Comparison of ENCODE assay signal across 9 cellular contexts in the genomic region with DNA sequence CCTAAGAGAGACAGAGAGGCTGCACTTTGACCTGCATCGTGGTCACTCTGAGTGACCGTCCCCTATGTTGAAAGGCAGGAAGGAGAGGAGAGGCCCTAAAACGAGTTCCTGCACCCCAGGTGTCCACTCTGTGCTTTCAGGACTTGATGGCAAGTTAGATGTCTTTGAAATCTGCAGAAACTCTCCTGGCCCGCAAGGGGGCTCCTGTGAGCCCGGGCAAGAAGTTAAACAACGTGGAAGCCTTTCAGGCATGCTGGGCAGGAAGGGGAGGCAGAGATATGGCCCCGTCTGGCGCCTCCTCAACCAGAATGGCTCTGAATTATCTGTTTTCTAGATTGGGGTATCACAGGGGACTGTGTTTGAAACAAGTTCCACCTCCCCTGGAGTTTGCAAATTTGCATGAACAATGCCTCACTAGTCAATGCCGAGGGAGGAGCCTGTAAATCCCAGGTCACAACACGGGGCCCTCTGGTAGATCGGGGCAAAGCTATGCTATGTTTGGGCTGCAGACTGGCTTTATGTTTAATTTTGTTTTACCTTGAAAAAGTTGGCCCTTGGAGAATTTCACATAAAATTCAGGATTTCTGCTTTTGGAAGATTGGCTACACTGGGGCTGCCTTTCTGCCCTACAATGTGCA. TPM values are rescaled to one million over a fixed set of nuclear protein-coding genes. Genes with fewer than 3 reads are reported as not detected.
DNase-seq lines count a peak whose midpoint lies in the region; ATAC-seq and TF ChIP-seq lines count a peak whose summit lies in the region.
"Had no signal": no experiment of that assay in that cellular context is flagged by ENCODE, and none has a peak within 500 bp of the region (broad histone marks: within the 10 kb centered on the region; RNA-seq: fewer than 3 reads in every experiment).

No MANE protein-coding gene starts in this region.

- peaks cover 61% of the 10 kb centered on the region for H3K27me3 Mint-ChIP-seq in activated naive CD4-positive, alpha-beta T cell treated with anti-CD3 and anti-CD28 coated beads, Interleukin-2, amount 10 ng/mL, durations not matched to agents 7 days and 5 days

- no peaks in the 10 kb centered on the region for H3K9me3 ChIP-seq in aorta (ENCODE audit: control insufficient read depth, low read length)

- CTCF ChIA-PET in activated naive CD4-positive, alpha-beta T cell treated with anti-CD3 and anti-CD28 coated beads, Interleukin-2, amount 10 ng/mL, durations not matched to agents 7 days and 5 days (lab: Charles Lee) = no interaction called here

- no peaks in the 10 kb centered on the region for H3K4me1 ChIP-seq in aorta (ENCODE audit: control insufficient read depth in 1 of 2, insufficient read depth in 2 of 2, low read length in 2 of 2)

- H3K27ac ChIP-seq in aorta (ENCODE audit: low read depth in 1 of 2, low read length in 2 of 2) = no peak overlapping the region

- H3K4me3 Mint-ChIP-seq in activated naive CD4-positive, alpha-beta T cell treated with anti-CD3 and anti-CD28 coated beads, Interleukin-2, amount 10 ng/mL, durations not matched to agents 7 days and 5 days = no peak overlapping the region
- H3K4me3 Mint-ChIP-seq: activated naive CD8-positive, alpha-beta T cell had no signal

- ATAC-seq in GM19023 (IDR thresholded peaks at IDR 0.05; ENCODE audit: unreplicated experiment) (no peak), GM19324 (IDR thresholded peaks at IDR 0.05; ENCODE audit: low FRiP score, unreplicated experiment) (no peak), aorta (ENCODE audit: low FRiP score) (no peak)

- DNase-seq in activated naive CD4-positive, alpha-beta T cell treated with anti-CD3 and anti-CD28 coated beads, Interleukin-2, amount 10 ng/mL, durations not matched to agents 7 days and 5 days = peak; percentile 28
- DNase-seq in activated naive CD4-positive, alpha-beta T cell treated with Interleukin-2 at 50 U/mL for 16 hours = no peak
- peak; percentile 27 for DNase-seq in NCI-H460 (ENCODE audit: extremely low read depth, low read depth)
- DNase-seq in cardiac fibroblast (ENCODE audit: low read depth in 2 of 2) = peak; percentile 44 to 58
- peak; percentile 26 for DNase-seq in myocyte (ENCODE audit: low read depth)
- DNase-seq in aorta = no peak

- H3K27me3 ChIP-seq in aorta (ENCODE audit: control insufficient read depth in 1 of 2, insufficient read depth in 2 of 2, low read length in 1 of 2) = no peaks in the 10 kb centered on the region

- H3K27ac Mint-ChIP-seq in activated naive CD4-positive, alpha-beta T cell treated with anti-CD3 and anti-CD28 coated beads, Interleukin-2, amount 10 ng/mL, durations not matched to agents 7 days and 5 days = no peak overlapping the region
- H3K27ac Mint-ChIP-seq: activated naive CD8-positive, alpha-beta T cell had no signal

- H3K4me3 ChIP-seq in cardiac fibroblast (replicated peaks in 1 of 2; ENCODE audit: low read depth in 2 of 2, low read length in 2 of 2) (no peak overlapping the region), aorta (ENCODE audit: low read length in 2 of 2) (no peak overlapping the region)

- peak; percentile 83 for TF ChIP-seq CTCF in cardiac fibroblast (IDR thresholded peaks at IDR 0.05; ENCODE audit: low read depth, low read length)

- no peaks in the 10 kb centered on the region for H3K9me3 Mint-ChIP-seq in activated naive CD4-positive, alpha-beta T cell treated with anti-CD3 and anti-CD28 coated beads, Interleukin-2, amount 10 ng/mL, durations not matched to agents 7 days and 5 days

- no peaks in the 10 kb centered on the region for H3K36me3 ChIP-seq in aorta (ENCODE audit: control insufficient read depth in 1 of 2, insufficient read depth in 2 of 2, low read length in 1 of 2)

- peaks cover 5% of the 10 kb centered on the region for H3K4me1 Mint-ChIP-seq in activated naive CD4-positive, alpha-beta T cell treated with anti-CD3 and anti-CD28 coated beads, Interleukin-2, amount 10 ng/mL, durations not matched to agents 7 days and 5 days

- 36% methylated on average over 11 of the region's 11 CpGs for WGBS in aorta, 2 donors

- intact Hi-C loops in aorta (cut with DNase I) = no loop called here

- no peaks in the 10 kb centered on the region for H3K36me3 Mint-ChIP-seq in activated naive CD4-positive, alpha-beta T cell treated with anti-CD3 and anti-CD28 coated beads, Interleukin-2, amount 10 ng/mL, durations not matched to agents 7 days and 5 days
- H3K36me3 Mint-ChIP-seq: activated naive CD8-positive, alpha-beta T cell had no signal

RNA-seq across cellular contexts. Expression of gene CTXND1, which starts 9.8 kb away (rescaled TPM):
- not detected in 2 replicates for total RNA-seq in NCI-H460 (2014; rRNA removed; shearing (Covaris generic))
- not detected in 2 replicates for polyA plus RNA-seq in NCI-H460 (2014; cell fraction: nucleus; rRNA removed)
- total RNA-seq in myocyte (not detected in 2 replicates), aorta (under 1 TPM in 1 of 2 donors, not detected in 1; 0.21 TPM)
- not detected for polyA plus RNA-seq in myocyte (2012)
- under 1 TPM in 1 of 2 donors, not detected in 1; 0.05 TPM for polyA plus RNA-seq in aorta

Comparison
In these comparisons a context has a peak if more than half of its experiments do, and no peak if none do; other contexts are left out.
1. DNase-seq: peak in activated naive CD4-positive, alpha-beta T cell treated with anti-CD3 and anti-CD28 coated beads, Interleukin-2, amount 10 ng/mL, durations not matched to agents 7 days and 5 days (single experiment), NCI-H460 (single experiment), cardiac fibroblast (2 of 2) and myocyte (single experiment); none in activated naive CD4-positive, alpha-beta T cell treated with Interleukin-2 at 50 U/mL for 16 hours (single experiment) and aorta (0 of 2).